10 cellular contexts compared by ENCODE assay signal in the genomic region with DNA sequence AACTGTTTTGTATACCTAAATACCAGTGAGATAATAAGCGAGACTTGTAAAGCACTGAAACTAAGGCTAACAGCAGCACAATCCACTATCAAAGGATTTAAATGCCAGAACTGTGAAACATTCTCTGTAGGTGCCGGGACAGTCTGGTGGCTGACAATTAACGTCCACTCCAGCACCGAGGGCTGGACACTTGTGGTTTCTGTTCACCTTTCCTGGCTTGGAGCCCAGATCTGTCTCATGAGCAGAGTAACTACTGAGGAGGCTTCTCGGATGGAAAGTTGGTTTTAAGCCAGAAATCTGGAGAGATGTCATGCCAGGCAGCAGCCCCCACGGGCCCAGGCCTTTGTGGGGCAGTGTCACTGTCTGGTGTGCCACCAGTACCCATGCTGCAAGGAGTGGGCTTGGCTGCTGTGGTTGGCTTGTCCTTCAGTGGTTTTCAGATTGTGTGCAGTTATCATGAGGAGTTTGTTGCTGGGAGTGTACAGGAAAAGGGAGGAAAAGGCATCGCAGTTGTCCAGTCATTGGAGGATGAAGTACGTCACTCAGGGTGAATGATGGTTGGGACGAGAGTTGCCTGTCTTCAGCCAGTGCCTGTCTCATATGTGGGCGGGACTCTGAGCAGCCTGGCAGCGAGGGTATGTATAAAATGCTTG. TPM values are rescaled to one million over a fixed set of nuclear protein-coding genes. Genes with fewer than 3 reads are reported as not detected.
A peak's percentile ranks its signal among the peaks of the same experiment; 100 is the strongest.
DNase-seq lines count a peak whose midpoint lies in the region; ATAC-seq and TF ChIP-seq lines count a peak whose summit lies in the region.
"Had no signal": no experiment of that assay in that cellular context is flagged by ENCODE, and none has a peak within 500 bp of the region (broad histone marks: within the 10 kb centered on the region; RNA-seq: fewer than 3 reads in every experiment).

No MANE protein-coding gene starts in this region.

- H3K4me2 ChIP-seq in parathyroid adenoma (ENCODE audit: low read length), result peak overlapping the region; percentile 28

- no peaks in the 10 kb centered on the region for H3K27me3 ChIP-seq in parathyroid adenoma (ENCODE audit: control insufficient read depth, insufficient read depth, low read length)

- no peak overlapping the region for H3K9ac ChIP-seq in parathyroid adenoma

- no peaks in the 10 kb centered on the region for H3K36me3 ChIP-seq in parathyroid adenoma (ENCODE audit: control insufficient read depth, insufficient read depth, low read length)

- no peak overlapping the region for H2AFZ ChIP-seq in parathyroid adenoma

- no peaks in the 10 kb centered on the region for H3K9me3 ChIP-seq in parathyroid adenoma (ENCODE audit: control insufficient read depth, low read length)

- DNase-seq in GM03348 (ENCODE audit: low spot score), result peak; percentile 27
- peak; percentile 30 for DNase-seq in NCI-H69 (lab: John Stamatoyannopoulos, UW)
- peak; percentile 20 for DNase-seq in epithelial cell of prostate (ENCODE audit: low read depth, low spot score)
- DNase-seq in RKO (ENCODE audit: low spot score), result no peak
- no peak for DNase-seq in activated effector memory CD4-positive, alpha-beta T cell treated with Interleukin-2 at 50 U/mL for 16 hours
- DNase-seq in omental fat pad (ENCODE audit: low spot score), result no peak
- DNase-seq: activated CD4-positive, alpha-beta T cell treated with anti-CD3 and anti-CD28 coated beads for 36 hours; H9 had no signal

- H3K4me3 ChIP-seq in parathyroid adenoma (ENCODE audit: low read depth, low read length), result no peak overlapping the region

- H3K27ac ChIP-seq in epithelial cell of prostate (peak overlapping the region; percentile 39), parathyroid adenoma (no peak overlapping the region)

- H3K4me1 ChIP-seq in parathyroid adenoma, result peaks cover 8% of the 10 kb centered on the region

- ATAC-seq in HG03095 (IDR thresholded peaks at IDR 0.05; ENCODE audit: unreplicated experiment) (no peak), omental fat pad (ENCODE audit: low FRiP score) (no peak)
- ATAC-seq: activated CD4-positive, alpha-beta T cell treated with anti-CD3 and anti-CD28 coated beads for 36 hours had no signal

- no peaks in the 10 kb centered on the region for H3K79me2 ChIP-seq in parathyroid adenoma

- no peak for TF ChIP-seq CTCF in parathyroid adenoma (IDR thresholded peaks at IDR 0.05)
- TF ChIP-seq CTCF in omental fat pad (IDR thresholded peaks at IDR 0.05), result no peak

RNA-seq across cellular contexts. Expression of gene UBN1, which starts 35.5 kb away (rescaled TPM):
- total RNA-seq in omental fat pad, result 10 to 100 TPM; 32.8 to 67.5 (median 41.1) TPM

RNA-seq across cellular contexts. Expression of gene GLYR1, which starts 35.7 kb away (rescaled TPM):
- 10 to 100 TPM; 44.4 to 56.0 (median 52.0) TPM for total RNA-seq in omental fat pad

RNA-seq across cellular contexts. Expression of gene PPL, which starts 54.2 kb away (rescaled TPM):
- 10 to 100 TPM; 31.3 to 97.6 (median 59.5) TPM for total RNA-seq in omental fat pad
- total RNA-seq: activated CD4-positive, alpha-beta T cell treated with anti-CD3 and anti-CD28 coated beads for 36 hours had no signal

Comparison
In these comparisons a context has a peak if more than half of its experiments do, and no peak if none do; other contexts are left out.
1. DNase-seq: peak in GM03348 (single experiment), NCI-H69 (single experiment) and epithelial cell of prostate (single experiment); none in RKO (single experiment), activated effector memory CD4-positive, alpha-beta T cell treated with Interleukin-2 at 50 U/mL for 16 hours (single experiment) and omental fat pad (single experiment).